In genomic region chr5:164597293-164597900, GRCh38 we compare ENCODE assay signal across 8 cellular contexts.
DNase-seq lines count a peak whose midpoint lies in the region; ATAC-seq and TF ChIP-seq lines count a peak whose summit lies in the region.

No MANE protein-coding gene starts in this region.

- H3K4me3 ChIP-seq in SJCRH30 (no peak overlapping the region), testis (no peak overlapping the region)

- H3K36me3 ChIP-seq in SJCRH30 (no peaks in the 10 kb centered on the region), testis (ENCODE audit: low read depth, missing control alignments) (no peaks in the 10 kb centered on the region)

- H3K27ac ChIP-seq in SJCRH30 (no peak overlapping the region), testis (no peak overlapping the region)

- 59 to 68% methylated on average over 5 of the region's 5 CpGs for WGBS in testis, 2 donors

- H3K4me1 ChIP-seq in SJCRH30 (no peaks in the 10 kb centered on the region), testis (no peaks in the 10 kb centered on the region)

- intact Hi-C loops in testis (cut with DNase I; ENCODE audit: low total_unique reads): no loop called here

- no peak for TF ChIP-seq CTCF in testis (IDR thresholded peaks at IDR 0.05)

- peak; percentile 92 for ATAC-seq in HG03039 (IDR thresholded peaks at IDR 0.05; ENCODE audit: unreplicated experiment)

- H3K9me3 ChIP-seq in SJCRH30 (replicated peaks): no peaks in the 10 kb centered on the region
- no peaks in the 10 kb centered on the region for H3K9me3 ChIP-seq in testis

- H3K27me3 ChIP-seq in SJCRH30 (no peaks in the 10 kb centered on the region), testis (no peaks in the 10 kb centered on the region)

- no peak for TF ChIP-seq POLR2A in testis (IDR thresholded peaks at IDR 0.05)

- peak; percentile 4 for DNase-seq in activated CD4-positive, alpha-beta T cell treated with anti-CD3 and anti-CD28 coated beads for 48 hours
- DNase-seq in activated CD4-positive, alpha-beta T cell treated with anti-CD3 and anti-CD28 coated beads, Interleukin-2, amount 50 U/mL, for 1 hour: no peak
- DNase-seq in SJCRH30 (peak; percentile 10 to 57), testis (peak; percentile 34), NCI-H510A (lab: John Stamatoyannopoulos, UW) (no peak), SK-N-DZ (ENCODE audit: low spot score) (no peak), NCI-H2196 (lab: John Stamatoyannopoulos, UW; ENCODE audit: unreplicated experiment) (no peak)

Comparison
In these comparisons a context has a peak if more than half of its experiments do, and no peak if none do; other contexts are left out.
1. DNase-seq: peak in activated CD4-positive, alpha-beta T cell treated with anti-CD3 and anti-CD28 coated beads for 48 hours (single experiment), SJCRH30 (2 of 2) and testis (single experiment); none in activated CD4-positive, alpha-beta T cell treated with anti-CD3 and anti-CD28 coated beads, Interleukin-2, amount 50 U/mL, for 1 hour (single experiment), NCI-H510A (single experiment), SK-N-DZ (single experiment) and NCI-H2196 (single experiment).